In genomic region chr11:129333873-129334272, GRCh38 we compare ENCODE assay signal across 19 cellular contexts. TPM values are rescaled to one million over a fixed set of nuclear protein-coding genes. Genes with fewer than 3 reads are reported as not detected.
DNase-seq lines count a peak whose midpoint lies in the region; ATAC-seq and TF ChIP-seq lines count a peak whose summit lies in the region.
"Had no signal": no experiment of that assay in that cellular context is flagged by ENCODE, and none has a peak within 500 bp of the region (broad histone marks: within the 10 kb centered on the region; RNA-seq: fewer than 3 reads in every experiment).

No MANE protein-coding gene starts in this region.

- H2AFZ ChIP-seq in Karpas-422 (ENCODE audit: low read length): no peak overlapping the region

- H4K20me1 ChIP-seq in Karpas-422 (ENCODE audit: insufficient read depth, low read depth, low read length): no peaks in the 10 kb centered on the region

- H3K4me1 ChIP-seq in Karpas-422 (ENCODE audit: low read length): no peaks in the 10 kb centered on the region
- H3K4me1 ChIP-seq in HAP-1: no peaks in the 10 kb centered on the region
- no peaks in the 10 kb centered on the region for H3K4me1 ChIP-seq in heart left ventricle

- peak; percentile 78 for ATAC-seq in activated CD4-positive, alpha-beta T cell treated with anti-CD3 and anti-CD28 coated beads for 36 hours
- ATAC-seq in heart left ventricle: no peak

- no peaks in the 10 kb centered on the region for H3K9me3 Mint-ChIP-seq in activated CD4-positive, alpha-beta T cell treated with anti-CD3 and anti-CD28 coated beads for 36 hours (ENCODE audit: low read depth)
- peaks cover 9% of the 10 kb centered on the region for H3K9me3 Mint-ChIP-seq in nephron progenitor cell
- H3K9me3 Mint-ChIP-seq: activated B cell treated with CpG ODN at 0.5 μM for 24 hours had no signal

- H3K79me2 ChIP-seq in Karpas-422 (ENCODE audit: low read length): no peaks in the 10 kb centered on the region

- H3K27me3 Mint-ChIP-seq in activated CD4-positive, alpha-beta T cell treated with anti-CD3 and anti-CD28 coated beads for 36 hours: no peaks in the 10 kb centered on the region
- no peaks in the 10 kb centered on the region for H3K27me3 Mint-ChIP-seq in nephron progenitor cell (ENCODE audit: low read depth, poor library complexity)
- H3K27me3 Mint-ChIP-seq: activated B cell treated with CpG ODN at 0.5 μM for 24 hours had no signal

- H3K4me3 ChIP-seq in Karpas-422 (ENCODE audit: low read length) (no peak overlapping the region), HAP-1 (no peak overlapping the region), heart left ventricle (no peak overlapping the region)
- H3K4me3 ChIP-seq: upper lobe of left lung had no signal

- H3K9ac ChIP-seq in Karpas-422 (ENCODE audit: low read length): no peak overlapping the region

- POLR2A ChIA-PET in activated CD4-positive, alpha-beta T cell treated with anti-CD3 and anti-CD28 coated beads for 36 hours (lab: Charles Lee): no interaction called here

- H3K27ac Mint-ChIP-seq in activated CD4-positive, alpha-beta T cell treated with anti-CD3 and anti-CD28 coated beads for 36 hours: no peak overlapping the region
- no peak overlapping the region for H3K27ac Mint-ChIP-seq in nephron progenitor cell
- H3K27ac Mint-ChIP-seq: activated B cell treated with CpG ODN at 0.5 μM for 24 hours had no signal

- peaks cover 5% of the 10 kb centered on the region for H3K4me1 Mint-ChIP-seq in activated CD4-positive, alpha-beta T cell treated with anti-CD3 and anti-CD28 coated beads for 36 hours
- H3K4me1 Mint-ChIP-seq in nephron progenitor cell: peaks cover 12% of the 10 kb centered on the region

- no peak overlapping the region for H3K4me3 Mint-ChIP-seq in activated CD4-positive, alpha-beta T cell treated with anti-CD3 and anti-CD28 coated beads for 36 hours
- no peak overlapping the region for H3K4me3 Mint-ChIP-seq in nephron progenitor cell
- H3K4me3 Mint-ChIP-seq: activated B cell treated with CpG ODN at 0.5 μM for 24 hours had no signal

- H3K36me3 Mint-ChIP-seq in activated CD4-positive, alpha-beta T cell treated with anti-CD3 and anti-CD28 coated beads for 36 hours (ENCODE audit: low read depth): no peaks in the 10 kb centered on the region
- H3K36me3 Mint-ChIP-seq in nephron progenitor cell (ENCODE audit: low read depth): no peaks in the 10 kb centered on the region

- peak; percentile 26 for DNase-seq in activated CD4-positive, alpha-beta T cell treated with anti-CD3 and anti-CD28 coated beads for 36 hours
- no peak for DNase-seq in activated CD4-positive, alpha-beta T cell treated with anti-CD3 and anti-CD28 coated beads for 1 hour
- peak; percentile 42 for DNase-seq in Karpas-422
- peak; percentile 20 for DNase-seq in astrocyte of the hippocampus (ENCODE audit: low read depth, low spot score)
- DNase-seq in nephron progenitor cell: no peak
- no peak for DNase-seq in HAP-1 (ENCODE audit: low spot score in 2 of 2)
- no peak for DNase-seq in GM19238 (ENCODE audit: insufficient read length, low spot score)
- no peak for DNase-seq in heart left ventricle
- DNase-seq: activated B cell treated with CpG ODN at 0.5 μM for 24 hours; activated T-cell treated with anti-CD3 and anti-CD28 coated beads for 4 hours; amniotic stem cell; KG1; NCI-H2171; OCI-M1; stimulated activated CD4-positive, alpha-beta T cell treated with anti-CD3 and anti-CD28 coated beads, Interleukin-15, amount 100 ng/mL, for 24 hours; upper lobe of left lung had no signal

- no peak for TF ChIP-seq POLR2A in heart left ventricle (IDR thresholded peaks at IDR 0.05)

- CTCF ChIA-PET in activated CD4-positive, alpha-beta T cell treated with anti-CD3 and anti-CD28 coated beads for 36 hours (lab: Charles Lee): interaction anchor here (0.7 to 4.2 kb wide), 5 partner anchors 15 to 447 kb away, joined by 3 to 22 read pairs (median 3); no protein-coding TSS in a partner anchor

- no peak overlapping the region for H3K4me2 ChIP-seq in Karpas-422 (ENCODE audit: low read depth, low read length, poor library complexity, severe bottlenecking)

- in situ Hi-C loops in HAP-1 (cut with MboI; ENCODE audit: low sequenced_read_pairs): loop anchor here (5.0 kb wide), 2 partner anchors 222 to 447 kb away; no protein-coding TSS in a partner anchor

- no peaks in the 10 kb centered on the region for H3K27me3 ChIP-seq in Karpas-422 (ENCODE audit: low read length)
- no peaks in the 10 kb centered on the region for H3K27me3 ChIP-seq in HAP-1 (ENCODE audit: low read depth)
- H3K27me3 ChIP-seq in heart left ventricle: no peaks in the 10 kb centered on the region
- H3K27me3 ChIP-seq: upper lobe of left lung had no signal

- no peaks in the 10 kb centered on the region for H3K9me2 ChIP-seq in Karpas-422 (replicated peaks; ENCODE audit: insufficient read depth, low read length)

- no peak overlapping the region for H3K27ac ChIP-seq in Karpas-422 (ENCODE audit: low read length)
- H3K27ac ChIP-seq in heart left ventricle: no peak overlapping the region
- H3K27ac ChIP-seq: upper lobe of left lung had no signal

- H3K9me3 ChIP-seq in Karpas-422 (ENCODE audit: low read length) (no peaks in the 10 kb centered on the region), HAP-1 (no peaks in the 10 kb centered on the region), heart left ventricle (no peaks in the 10 kb centered on the region)
- H3K9me3 ChIP-seq: upper lobe of left lung had no signal

- TF ChIP-seq CTCF in nephron progenitor cell (IDR thresholded peaks at IDR 0.05) (peak; percentile 41), heart left ventricle (IDR thresholded peaks at IDR 0.05) (no peak)

- intact Hi-C loops in activated CD4-positive, alpha-beta T cell treated with anti-CD3 and anti-CD28 coated beads for 36 hours (cut with DNase I, micrococcal nuclease): loop anchor here (5.0 kb wide), 2 partner anchors 367 to 447 kb away; no protein-coding TSS in a partner anchor
- intact Hi-C loops in heart left ventricle (cut with DNase I): loop anchor here in 7 of 10 donors (2.0 to 10.0 kb wide), 9 partner anchors 97 to 452 kb away; no protein-coding TSS in a partner anchor

- no peaks in the 10 kb centered on the region for H3K36me3 ChIP-seq in Karpas-422 (ENCODE audit: insufficient read depth, low read length)
- H3K36me3 ChIP-seq in HAP-1 (replicated peaks): no peaks in the 10 kb centered on the region
- H3K36me3 ChIP-seq in heart left ventricle: no peaks in the 10 kb centered on the region
- H3K36me3 ChIP-seq: upper lobe of left lung had no signal

RNA-seq across cellular contexts. Expression of gene BARX2, which starts 41.8 kb away (rescaled TPM):
- total RNA-seq in activated CD4-positive, alpha-beta T cell treated with anti-CD3 and anti-CD28 coated beads for 36 hours: 1 to 10 TPM in 1 of 2 experiments, under 1 TPM in 1; 0.89 to 1.3 TPM
- not detected in 2 replicates for total RNA-seq in Karpas-422 (2014; rRNA removed; shearing (Covaris generic); ENCODE audit: low replicate concordance)
- total RNA-seq in heart left ventricle: under 1 TPM in 2 of 9 donors, not detected in 7; 0.12 to 0.72 TPM
- under 1 TPM in 1 of 2 donors, not detected in 1; 0.03 TPM for polyA plus RNA-seq in heart left ventricle
- total RNA-seq: activated B cell treated with CpG ODN at 0.5 μM for 24 hours, dermis microvascular lymphatic vessel endothelial cell, frontal cortex, posterior vena cava had no signal

Comparison
In these comparisons a context has a peak if more than half of its experiments do, and no peak if none do; other contexts are left out.
1. DNase-seq: peak in activated CD4-positive, alpha-beta T cell treated with anti-CD3 and anti-CD28 coated beads for 36 hours (single experiment), Karpas-422 (single experiment) and astrocyte of the hippocampus (single experiment); none in activated CD4-positive, alpha-beta T cell treated with anti-CD3 and anti-CD28 coated beads for 1 hour (single experiment), nephron progenitor cell (single experiment), HAP-1 (0 of 2), GM19238 (single experiment) and heart left ventricle (0 of 5).